In the genomic region with DNA sequence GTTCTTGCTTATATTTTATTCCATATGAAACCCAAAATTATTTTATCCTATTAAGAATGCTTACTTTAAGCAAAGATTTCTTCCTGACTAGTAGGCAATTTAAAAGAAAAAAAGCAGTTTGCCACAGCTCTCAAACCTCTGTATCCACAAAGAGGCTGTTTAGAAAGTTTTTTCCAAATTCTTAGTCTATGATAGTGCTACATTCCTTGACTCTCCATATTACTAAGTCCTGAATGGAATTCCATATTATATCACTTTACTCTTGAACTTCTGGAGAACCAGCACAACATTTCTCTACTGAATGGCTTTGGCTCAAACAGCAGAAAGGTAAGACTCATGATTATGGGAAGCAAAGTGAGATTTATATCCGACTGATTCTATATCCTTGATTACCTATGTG, we compare ENCODE assay signal across 24 cellular contexts. TPM values are rescaled to one million over a fixed set of nuclear protein-coding genes. Genes with fewer than 3 reads are reported as not detected.
"Had no signal": no experiment of that assay in that cellular context is flagged by ENCODE, and none has a peak within 500 bp of the region (broad histone marks: within the 10 kb centered on the region; RNA-seq: fewer than 3 reads in every experiment).

No MANE protein-coding gene starts in this region.

- H3K36me3 Mint-ChIP-seq: activated naive CD4-positive, alpha-beta T cell treated with anti-CD3 and anti-CD28 coated beads, Interleukin-2, amount 50 U/mL, for 72 hours had no signal

- DNase-seq: activated B cell treated with CpG ODN at 0.5 μM for 24 hours; activated CD4-positive, alpha-beta T cell treated with anti-CD3 and anti-CD28 coated beads for 1 hour; activated CD4-positive, alpha-beta T cell treated with anti-CD3 and anti-CD28 coated beads, Interleukin-2, amount 10 ng/mL, durations not matched to agents 24 days and 14 days; activated CD4-positive, alpha-beta T cell treated with anti-CD3 and anti-CD28 coated beads, Interleukin-2, amount 50 U/mL, for 48 hours; activated effector memory CD4-positive, alpha-beta T cell treated with anti-CD3 and anti-CD28 coated beads, Interleukin-2, amount 50 U/mL, for 16 hours; activated naive CD4-positive, alpha-beta T cell treated with Interleukin-2 at 50 U/mL for 16 hours; activated naive CD8-positive, alpha-beta T cell treated with anti-CD3 and anti-CD28 coated beads, Interleukin-2, amount 50 U/mL, for 24 hours; activated T-cell treated with anti-CD3 and anti-CD28 coated beads, Interleukin-2, amount 50 U/mL, for 4 hours; amygdala; Kasumi-1; KBM-7; NCI-H1048; NCI-H146; NCI-H187 treated with DMSO at 0.1 percent for 48 hours; NCI-H446; NCI-H524; Peyer's patch; SHP77; T1000 had no signal

- H3K4me3 Mint-ChIP-seq: activated B cell treated with CpG ODN at 0.5 μM for 24 hours; activated CD4-positive, alpha-beta T cell treated with anti-CD3 and anti-CD28 coated beads, Interleukin-2, amount 10 ng/mL, durations not matched to agents 24 days and 14 days; activated naive CD8-positive, alpha-beta T cell treated with anti-CD3 and anti-CD28 coated beads, Interleukin-2, amount 50 U/mL, for 24 hours; activated T-cell treated with anti-CD3 and anti-CD28 coated beads, Interleukin-2, amount 50 U/mL, for 4 hours; T-helper 1 cell treated with Interleukin-12 subunit alpha and Interleukin-12 subunit beta and Interleukin-4 antibody, amounts not matched to agents 30 μg/mL and 1 μg/mL, for 36 hours had no signal

- FAIRE-seq: TTC549 had no signal

- H3K27me3 Mint-ChIP-seq: activated B cell treated with CpG ODN at 0.5 μM for 24 hours; activated CD4-positive, alpha-beta T cell treated with anti-CD3 and anti-CD28 coated beads, Interleukin-2, amount 10 ng/mL, durations not matched to agents 24 days and 14 days; activated naive CD8-positive, alpha-beta T cell treated with anti-CD3 and anti-CD28 coated beads, Interleukin-2, amount 50 U/mL, for 24 hours had no signal

- H3K9me3 Mint-ChIP-seq: activated B cell treated with CpG ODN at 0.5 μM for 24 hours; activated CD4-positive, alpha-beta T cell treated with anti-CD3 and anti-CD28 coated beads, Interleukin-2, amount 10 ng/mL, durations not matched to agents 24 days and 14 days; activated naive CD4-positive, alpha-beta T cell treated with anti-CD3 and anti-CD28 coated beads, Interleukin-2, amount 50 U/mL, for 72 hours; activated naive CD8-positive, alpha-beta T cell treated with anti-CD3 and anti-CD28 coated beads, Interleukin-2, amount 50 U/mL, for 24 hours; activated T-cell treated with anti-CD3 and anti-CD28 coated beads, Interleukin-2, amount 50 U/mL, for 4 hours; T-helper 1 cell treated with Interleukin-12 subunit alpha and Interleukin-12 subunit beta and Interleukin-4 antibody, amounts not matched to agents 30 μg/mL and 1 μg/mL, for 36 hours had no signal

- H3K4me3 ChIP-seq: Peyer's patch, SJSA1 had no signal

- H3K27me3 ChIP-seq: Peyer's patch, SJSA1 had no signal

- H3K4me1 ChIP-seq: Peyer's patch had no signal

- H3K4me1 Mint-ChIP-seq: activated B cell treated with CpG ODN at 0.5 μM for 24 hours; activated CD4-positive, alpha-beta T cell treated with anti-CD3 and anti-CD28 coated beads, Interleukin-2, amount 10 ng/mL, durations not matched to agents 24 days and 14 days; activated naive CD8-positive, alpha-beta T cell treated with anti-CD3 and anti-CD28 coated beads, Interleukin-2, amount 50 U/mL, for 24 hours had no signal

- H3K9me3 ChIP-seq: Peyer's patch, SJSA1 had no signal

- ATAC-seq: activated naive CD4-positive, alpha-beta T cell treated with anti-CD3 and anti-CD28 coated beads, Interleukin-2, amount 50 U/mL, for 72 hours; activated naive CD8-positive, alpha-beta T cell treated with anti-CD3 and anti-CD28 coated beads, Interleukin-2, amount 50 U/mL, for 24 hours; activated T-cell treated with anti-CD3 and anti-CD28 coated beads, Interleukin-2, amount 50 U/mL, for 4 hours; SK-N-SH treated with all-trans-retinoic acid at 6 μM for 48 hours had no signal

- H3K27ac Mint-ChIP-seq: activated B cell treated with CpG ODN at 0.5 μM for 24 hours; activated CD4-positive, alpha-beta T cell treated with anti-CD3 and anti-CD28 coated beads, Interleukin-2, amount 10 ng/mL, durations not matched to agents 24 days and 14 days; activated naive CD4-positive, alpha-beta T cell treated with anti-CD3 and anti-CD28 coated beads, Interleukin-2, amount 50 U/mL, for 72 hours; activated naive CD8-positive, alpha-beta T cell treated with anti-CD3 and anti-CD28 coated beads, Interleukin-2, amount 50 U/mL, for 24 hours; T-helper 1 cell treated with Interleukin-12 subunit alpha and Interleukin-12 subunit beta and Interleukin-4 antibody, amounts not matched to agents 30 μg/mL and 1 μg/mL, for 36 hours had no signal

- H3K36me3 ChIP-seq: Peyer's patch, SJSA1 had no signal

- H3K27ac ChIP-seq: Peyer's patch, SJSA1 had no signal

RNA-seq across cellular contexts. Expression of a gene that starts 8.3 kb away (rescaled TPM):
- total RNA-seq: activated CD4-positive, alpha-beta T cell treated with anti-CD3 and anti-CD28 coated beads, Interleukin-2, amount 10 ng/mL, durations not matched to agents 24 days and 14 days; activated naive CD4-positive, alpha-beta T cell treated with anti-CD3 and anti-CD28 coated beads, Interleukin-2, amount 50 U/mL, for 72 hours; activated T-cell treated with anti-CD3 and anti-CD28 coated beads, Interleukin-2, amount 50 U/mL, for 4 hours had no signal

RNA-seq across cellular contexts. Expression of a gene that starts 51.4 kb away (rescaled TPM):
- total RNA-seq: activated B cell treated with CpG ODN at 0.5 μM for 24 hours; activated CD4-positive, alpha-beta T cell treated with anti-CD3 and anti-CD28 coated beads, Interleukin-2, amount 10 ng/mL, durations not matched to agents 24 days and 14 days; activated naive CD4-positive, alpha-beta T cell treated with anti-CD3 and anti-CD28 coated beads, Interleukin-2, amount 50 U/mL, for 72 hours; activated T-cell treated with anti-CD3 and anti-CD28 coated beads, Interleukin-2, amount 50 U/mL, for 4 hours had no signal
